ENCODE assay signal across 14 cellular contexts in the genomic region with DNA sequence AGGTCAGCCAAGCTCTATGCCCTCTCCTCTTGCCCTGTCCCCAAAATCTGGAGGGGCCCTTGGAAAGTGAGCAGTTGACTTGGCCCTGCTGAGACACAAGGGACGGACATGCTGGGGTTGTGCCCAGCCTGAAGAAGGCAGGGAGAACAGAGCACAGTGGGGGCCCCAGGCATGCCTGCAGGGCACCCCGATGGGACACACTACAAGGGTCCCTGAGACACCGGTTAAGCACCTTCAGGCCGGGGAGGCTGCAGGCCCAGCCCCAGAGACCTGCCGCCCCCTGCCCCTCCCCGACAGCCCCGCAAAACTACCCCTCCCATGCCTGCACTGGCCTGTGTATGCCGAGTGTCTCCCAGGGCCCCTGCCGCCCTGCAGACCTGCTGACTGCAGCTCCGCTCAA. TPM values are rescaled to one million over a fixed set of nuclear protein-coding genes. Genes with fewer than 3 reads are reported as not detected.
DNase-seq lines count a peak whose midpoint lies in the region; ATAC-seq, FAIRE-seq and TF ChIP-seq lines count a peak whose summit lies in the region.
"Not testable (repeated sequence)": the region's sequence is repeated elsewhere in the genome, so short reads cannot be mapped to it uniquely, and the experiment has no call there.
"Had no signal": no experiment of that assay in that cellular context is flagged by ENCODE, and none has a peak within 500 bp of the region (broad histone marks: within the 10 kb centered on the region; RNA-seq: fewer than 3 reads in every experiment).

No MANE protein-coding gene starts in this region.

- TF ChIP-seq CTCF in spleen (IDR thresholded peaks at IDR 0.05 in 8 of 11, conservative IDR thresholded peaks at IDR 0.05 in 3 of 11): not testable (repeated sequence)

- peaks cover 0 to 11% (median 2%) of the 10 kb centered on the region in 6 donors for H3K4me1 ChIP-seq in spleen

- H3K4me1 Mint-ChIP-seq in stimulated activated naive CD8-positive, alpha-beta T cell treated with anti-CD3 and anti-CD28 coated beads, Interleukin-15, amount 100 ng/mL, for 72 hours: not testable (repeated sequence)

- not testable (repeated sequence) for H3K9me3 ChIP-seq in spleen

- WGBS in spleen, 5 donors: 81 to 100% (median 91%) methylated on average over 1 to 5 of the region's 10 CpGs; no CpG with 5 or more reads in 2 of the 5 donors

- not testable (repeated sequence) for DNase-seq in GM12891 (ENCODE audit: insufficient read length, low spot score); stimulated activated naive CD8-positive, alpha-beta T cell treated with anti-CD3 and anti-CD28 coated beads, Interleukin-15, amount 100 ng/mL, for 72 hours
- DNase-seq in mesenteric fat pad (ENCODE audit: low spot score) (peak; percentile 65), spleen (peak; percentile 63)

- H3K27me3 Mint-ChIP-seq in stimulated activated naive CD8-positive, alpha-beta T cell treated with anti-CD3 and anti-CD28 coated beads, Interleukin-15, amount 100 ng/mL, for 72 hours: not testable (repeated sequence)

- not testable (repeated sequence) for H3K4me3 Mint-ChIP-seq in stimulated activated naive CD8-positive, alpha-beta T cell treated with anti-CD3 and anti-CD28 coated beads, Interleukin-15, amount 100 ng/mL, for 72 hours

- H3K4me3 ChIP-seq in spleen: not testable (repeated sequence)

- H3K9me3 Mint-ChIP-seq in stimulated activated naive CD8-positive, alpha-beta T cell treated with anti-CD3 and anti-CD28 coated beads, Interleukin-15, amount 100 ng/mL, for 72 hours: not testable (repeated sequence)

- not testable (repeated sequence) for H3K27ac Mint-ChIP-seq in stimulated activated naive CD8-positive, alpha-beta T cell treated with anti-CD3 and anti-CD28 coated beads, Interleukin-15, amount 100 ng/mL, for 72 hours

- H3K36me3 ChIP-seq in spleen: not testable (repeated sequence)

- TF ChIP-seq POLR2A in GM12891 (IDR thresholded peaks at IDR 0.05; ENCODE audit: low read depth, low read length); spleen (IDR thresholded peaks at IDR 0.05): not testable (repeated sequence)

- H3K27ac ChIP-seq in spleen: not testable (repeated sequence)

- H3K27me3 ChIP-seq in spleen (replicated peaks in 1 of 7): not testable (repeated sequence)

- intact Hi-C loops in spleen (cut with DNase I; ENCODE audit: low total_unique reads): not testable (repeated sequence)

- peak; percentile 67 for FAIRE-seq in GM12891 (lab: Jason Lieb, UNC)

- ATAC-seq in stimulated activated naive CD8-positive, alpha-beta T cell treated with anti-CD3 and anti-CD28 coated beads, Interleukin-15, amount 100 ng/mL, for 72 hours: peak; percentile 40

RNA-seq across cellular contexts. Expression of gene PNMA5, which starts 6.8 kb away (rescaled TPM):
- 0.06 TPM for polyA plus RNA-seq in GM12891 (2012; ENCODE audit: low read depth, missing spikeins)
- total RNA-seq in mesenteric fat pad (not detected), spleen (under 1 TPM in 6 of 7 donors, not detected in 1; 0.14 to 0.24 (median 0.17) TPM)
- polyA plus RNA-seq in spleen: 1 to 10 TPM in 1 of 3 donors, under 1 TPM in 2; 0.35 to 1.0 (median 0.96) TPM
- total RNA-seq: A172; A673; Caco-2; Calu3; CD8-positive, alpha-beta memory T cell; CD8-positive, alpha-beta T cell; Daoy had no signal
- polyA plus RNA-seq: A549; AG04450; BJ; CD8-positive, alpha-beta memory T cell had no signal
